Comparison of ENCODE assay signal across 27 cellular contexts in the genomic region with DNA sequence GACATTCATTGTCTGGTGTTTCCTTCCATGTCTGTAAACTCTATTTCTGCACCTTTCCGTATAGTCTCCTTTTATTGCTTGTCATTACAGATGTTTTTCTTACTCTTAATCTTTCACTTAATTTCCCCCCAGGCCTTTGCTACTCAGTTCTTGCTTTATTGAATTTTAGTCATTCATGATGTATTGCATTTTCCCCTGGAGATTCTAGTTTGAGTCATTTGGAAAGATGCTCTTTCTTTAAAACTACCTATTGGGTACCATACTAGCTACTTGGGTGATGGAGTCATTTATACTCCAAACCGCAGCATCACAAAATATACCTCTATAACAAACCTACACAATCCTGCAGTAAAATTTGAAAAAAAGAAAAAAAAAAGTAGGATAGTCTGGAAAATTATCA. TPM values are rescaled to one million over a fixed set of nuclear protein-coding genes. Genes with fewer than 3 reads are reported as not detected.
DNase-seq lines count a peak whose midpoint lies in the region; ATAC-seq, FAIRE-seq and TF ChIP-seq lines count a peak whose summit lies in the region.
"Had no signal": no experiment of that assay in that cellular context is flagged by ENCODE, and none has a peak within 500 bp of the region (broad histone marks: within the 10 kb centered on the region; RNA-seq: fewer than 3 reads in every experiment).

No MANE protein-coding gene starts in this region.

- DNase-seq in T-helper 1 cell (no peak), activated T-cell treated with anti-CD3 and anti-CD28 coated beads for 4 hours (no peak), astrocyte (ENCODE audit: low read depth) (no peak), left ventricle myocardium inferior (no peak)
- DNase-seq in activated T-cell treated with anti-CD3 and anti-CD28 coated beads, Interleukin-2, amount 50 U/mL, for 4 hours, result no peak
- DNase-seq in stimulated activated naive CD8-positive, alpha-beta T cell treated with anti-CD3 and anti-CD28 coated beads, Interleukin-15, amount 100 ng/mL, for 72 hours, result no peak
- DNase-seq: Calu3; CD8-positive, alpha-beta memory T cell; DMS79 treated with DMSO at 0.1 percent for 48 hours; GF-D8; MM.1S; NCI-H2029; NCI-H446 treated with DMSO at 0.1 percent for 48 hours; NCI-H526; NCI-H82; NK-92 treated with Interleukin-12 subunit alpha and Interleukin-12 subunit beta, amount 100 ng/mL, for 24 hours; PC-3 had no signal

- H3K9me3 Mint-ChIP-seq in T-helper 1 cell treated with Interleukin-12 subunit alpha and Interleukin-12 subunit beta and Interleukin-4 antibody, amounts not matched to agents 30 μg/mL and 1 μg/mL, for 36 hours, result no peaks in the 10 kb centered on the region
- H3K9me3 Mint-ChIP-seq in activated T-cell treated with anti-CD3 and anti-CD28 coated beads, Interleukin-2, amount 50 U/mL, for 4 hours, result no peaks in the 10 kb centered on the region
- H3K9me3 Mint-ChIP-seq in astrocyte (ENCODE audit: unreplicated experiment), result no peaks in the 10 kb centered on the region
- no peaks in the 10 kb centered on the region for H3K9me3 Mint-ChIP-seq in stimulated activated naive CD8-positive, alpha-beta T cell treated with anti-CD3 and anti-CD28 coated beads, Interleukin-15, amount 100 ng/mL, for 72 hours
- H3K9me3 Mint-ChIP-seq: CD8-positive, alpha-beta memory T cell; IgD-negative memory B cell had no signal

- FAIRE-seq in astrocyte (lab: Jason Lieb, UNC), result no peak
- FAIRE-seq: GM12891, H1 had no signal

- no peaks in the 10 kb centered on the region for H3K79me2 ChIP-seq in astrocyte (ENCODE audit: insufficient read depth, low read length)

- H4K20me1 ChIP-seq in astrocyte (ENCODE audit: insufficient read depth, low read length), result no peaks in the 10 kb centered on the region

- no peaks in the 10 kb centered on the region for H3K27me3 Mint-ChIP-seq in T-helper 1 cell treated with Interleukin-12 subunit alpha and Interleukin-12 subunit beta and Interleukin-4 antibody, amounts not matched to agents 30 μg/mL and 1 μg/mL, for 36 hours (ENCODE audit: low read depth)
- H3K27me3 Mint-ChIP-seq in activated T-cell treated with anti-CD3 and anti-CD28 coated beads, Interleukin-2, amount 50 U/mL, for 4 hours (ENCODE audit: low read depth), result no peaks in the 10 kb centered on the region
- H3K27me3 Mint-ChIP-seq in astrocyte (ENCODE audit: low read depth, unreplicated experiment), result no peaks in the 10 kb centered on the region
- no peaks in the 10 kb centered on the region for H3K27me3 Mint-ChIP-seq in stimulated activated naive CD8-positive, alpha-beta T cell treated with anti-CD3 and anti-CD28 coated beads, Interleukin-15, amount 100 ng/mL, for 72 hours
- H3K27me3 Mint-ChIP-seq: CD8-positive, alpha-beta memory T cell; IgD-negative memory B cell had no signal

- no peak for TF ChIP-seq CTCF in astrocyte (IDR thresholded peaks at IDR 0.05; ENCODE audit: insufficient read depth, low read depth, low read length)
- no peak for TF ChIP-seq CTCF in left ventricle myocardium inferior (IDR thresholded peaks at IDR 0.05; ENCODE audit: borderline replicate concordance)

- H3K36me3 ChIP-seq in astrocyte (ENCODE audit: insufficient read depth, low read length) (no peaks in the 10 kb centered on the region), left ventricle myocardium inferior (no peaks in the 10 kb centered on the region)

- peak overlapping the region; percentile 0 for H3K27ac Mint-ChIP-seq in T-helper 1 cell treated with Interleukin-12 subunit alpha and Interleukin-12 subunit beta and Interleukin-4 antibody, amounts not matched to agents 30 μg/mL and 1 μg/mL, for 36 hours
- H3K27ac Mint-ChIP-seq in astrocyte (ENCODE audit: unreplicated experiment), result peak overlapping the region; percentile 1
- no peak overlapping the region for H3K27ac Mint-ChIP-seq in stimulated activated naive CD8-positive, alpha-beta T cell treated with anti-CD3 and anti-CD28 coated beads, Interleukin-15, amount 100 ng/mL, for 72 hours
- H3K27ac Mint-ChIP-seq: B cell, IgD-negative memory B cell had no signal

- H3K9me3 ChIP-seq in astrocyte (ENCODE audit: insufficient read depth, low read depth, low read length) (no peaks in the 10 kb centered on the region), left ventricle myocardium inferior (replicated peaks) (no peaks in the 10 kb centered on the region)

- H3K4me1 Mint-ChIP-seq in T-helper 1 cell treated with Interleukin-12 subunit alpha and Interleukin-12 subunit beta and Interleukin-4 antibody, amounts not matched to agents 30 μg/mL and 1 μg/mL, for 36 hours (ENCODE audit: low read depth), result peaks cover 15% of the 10 kb centered on the region
- peaks cover 11% of the 10 kb centered on the region for H3K4me1 Mint-ChIP-seq in activated T-cell treated with anti-CD3 and anti-CD28 coated beads, Interleukin-2, amount 50 U/mL, for 4 hours (ENCODE audit: low read depth)
- peaks cover 2% of the 10 kb centered on the region for H3K4me1 Mint-ChIP-seq in astrocyte (ENCODE audit: low read depth, unreplicated experiment)
- peaks cover 12% of the 10 kb centered on the region for H3K4me1 Mint-ChIP-seq in stimulated activated naive CD8-positive, alpha-beta T cell treated with anti-CD3 and anti-CD28 coated beads, Interleukin-15, amount 100 ng/mL, for 72 hours

- H3K4me1 ChIP-seq in astrocyte (ENCODE audit: insufficient read depth, low read length), result no peaks in the 10 kb centered on the region
- H3K4me1 ChIP-seq in left ventricle myocardium inferior, result peaks cover 4% of the 10 kb centered on the region

- H3K4me3 ChIP-seq in astrocyte (ENCODE audit: insufficient read depth, low read depth, low read length) (no peak overlapping the region), left ventricle myocardium inferior (no peak overlapping the region)

- peaks cover 3% of the 10 kb centered on the region for H3K36me3 Mint-ChIP-seq in T-helper 1 cell treated with Interleukin-12 subunit alpha and Interleukin-12 subunit beta and Interleukin-4 antibody, amounts not matched to agents 30 μg/mL and 1 μg/mL, for 36 hours (ENCODE audit: low read depth)
- H3K36me3 Mint-ChIP-seq in activated T-cell treated with anti-CD3 and anti-CD28 coated beads, Interleukin-2, amount 50 U/mL, for 4 hours (ENCODE audit: insufficient read depth), result no peaks in the 10 kb centered on the region
- no peaks in the 10 kb centered on the region for H3K36me3 Mint-ChIP-seq in astrocyte (ENCODE audit: low read depth, unreplicated experiment)
- H3K36me3 Mint-ChIP-seq: CD8-positive, alpha-beta memory T cell; IgD-negative memory B cell had no signal

- H3K4me3 Mint-ChIP-seq in T-helper 1 cell treated with Interleukin-12 subunit alpha and Interleukin-12 subunit beta and Interleukin-4 antibody, amounts not matched to agents 30 μg/mL and 1 μg/mL, for 36 hours, result no peak overlapping the region
- no peak overlapping the region for H3K4me3 Mint-ChIP-seq in activated T-cell treated with anti-CD3 and anti-CD28 coated beads, Interleukin-2, amount 50 U/mL, for 4 hours
- H3K4me3 Mint-ChIP-seq in astrocyte (ENCODE audit: unreplicated experiment), result no peak overlapping the region
- no peak overlapping the region for H3K4me3 Mint-ChIP-seq in stimulated activated naive CD8-positive, alpha-beta T cell treated with anti-CD3 and anti-CD28 coated beads, Interleukin-15, amount 100 ng/mL, for 72 hours
- H3K4me3 Mint-ChIP-seq: B cell; CD8-positive, alpha-beta memory T cell; IgD-negative memory B cell had no signal

- H3K4me2 ChIP-seq in astrocyte (ENCODE audit: low read length), result no peak overlapping the region
- H3K4me2 ChIP-seq: KMS-11 had no signal

- no peak overlapping the region for H3K9ac ChIP-seq in astrocyte (ENCODE audit: low read length)
- H3K9ac ChIP-seq: KMS-11 had no signal

- H3K27me3 ChIP-seq in astrocyte (ENCODE audit: insufficient read depth, low read length) (no peaks in the 10 kb centered on the region), left ventricle myocardium inferior (ENCODE audit: low read depth) (no peaks in the 10 kb centered on the region)

- H2AFZ ChIP-seq in astrocyte (ENCODE audit: low read depth, low read length), result no peak overlapping the region

- ATAC-seq in activated T-cell treated with anti-CD3 and anti-CD28 coated beads, Interleukin-2, amount 50 U/mL, for 4 hours, result peak; percentile 37 to 77
- peak; percentile 23 for ATAC-seq in stimulated activated naive CD8-positive, alpha-beta T cell treated with anti-CD3 and anti-CD28 coated beads, Interleukin-15, amount 100 ng/mL, for 72 hours
- no peak for ATAC-seq in GM19463 (IDR thresholded peaks at IDR 0.05; ENCODE audit: unreplicated experiment)
- ATAC-seq: HCT116, PC-3 had no signal

- no peak overlapping the region for H3K27ac ChIP-seq in astrocyte (ENCODE audit: low read depth, low read length)
- no peak overlapping the region for H3K27ac ChIP-seq in left ventricle myocardium inferior (replicated peaks)
- H3K27ac ChIP-seq: 22Rv1, C4-2B, KMS-11 had no signal

- intact Hi-C loops in left ventricle myocardium inferior (cut with micrococcal nuclease), result no loop called here

RNA-seq across cellular contexts. Expression of gene LPIN2, which starts 27.2 kb away (rescaled TPM):
- 10 to 100 TPM; 55.5 to 66.6 (median 60.6) TPM for total RNA-seq in activated T-cell treated with anti-CD3 and anti-CD28 coated beads, Interleukin-2, amount 50 U/mL, for 4 hours
- total RNA-seq in astrocyte, result 14.6 and 16.5 TPM in 2 replicates
- 8.2 TPM for total RNA-seq in left ventricle myocardium inferior

Comparison
In these comparisons a context has a peak if more than half of its experiments do, and no peak if none do; other contexts are left out.
1. H3K27ac Mint-ChIP-seq: peak in T-helper 1 cell treated with Interleukin-12 subunit alpha and Interleukin-12 subunit beta and Interleukin-4 antibody, amounts not matched to agents 30 μg/mL and 1 μg/mL, for 36 hours (single experiment) and astrocyte (single experiment); none in stimulated activated naive CD8-positive, alpha-beta T cell treated with anti-CD3 and anti-CD28 coated beads, Interleukin-15, amount 100 ng/mL, for 72 hours (0 of 2).